ENCODE assay signal across 1 cellular context in the genomic region with DNA sequence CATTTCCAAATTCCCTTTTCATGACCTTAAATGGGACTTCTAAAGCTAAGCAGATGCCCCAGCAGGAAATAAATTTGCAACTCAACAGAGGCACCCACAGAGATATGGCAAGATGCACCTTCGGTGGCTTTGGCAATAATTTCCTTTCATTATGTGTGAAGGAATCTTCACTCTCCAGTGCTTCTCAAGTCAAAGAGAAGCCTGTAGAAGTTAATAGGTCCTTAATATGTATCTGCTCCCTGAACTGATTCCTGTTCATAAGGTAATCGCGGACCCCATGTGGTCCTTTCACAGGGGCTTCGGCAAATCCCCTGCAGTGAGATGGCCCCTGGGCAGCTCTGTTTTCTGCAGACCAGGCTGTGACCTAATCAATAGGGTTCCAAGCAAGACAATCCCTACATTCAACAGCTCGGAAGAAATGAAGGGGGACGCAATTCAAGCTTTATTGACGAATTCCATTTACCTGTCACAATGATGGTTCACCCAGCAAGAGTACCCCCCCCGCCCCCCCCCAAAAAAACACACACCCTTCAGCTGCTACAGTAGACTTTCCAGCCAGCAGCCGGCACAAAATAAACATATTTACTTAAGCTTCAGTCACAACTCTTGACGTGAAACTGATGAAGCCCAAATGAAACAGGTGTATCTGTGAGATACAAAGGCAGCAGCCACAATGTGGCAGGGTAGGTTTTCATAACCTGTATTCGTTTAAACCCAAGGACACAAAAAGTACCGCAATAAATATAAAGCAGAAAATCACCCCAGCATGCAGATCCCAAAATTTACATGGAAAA.
TF ChIP-seq lines count a peak whose summit lies in the region.

No MANE protein-coding gene starts in this region.

TF ChIP-seq in IMR-90, 13 proteins besides CTCF, POLR2A, EP300 and RAD21 (continued from another document):
- TF ChIP-seq, protein P1, sequence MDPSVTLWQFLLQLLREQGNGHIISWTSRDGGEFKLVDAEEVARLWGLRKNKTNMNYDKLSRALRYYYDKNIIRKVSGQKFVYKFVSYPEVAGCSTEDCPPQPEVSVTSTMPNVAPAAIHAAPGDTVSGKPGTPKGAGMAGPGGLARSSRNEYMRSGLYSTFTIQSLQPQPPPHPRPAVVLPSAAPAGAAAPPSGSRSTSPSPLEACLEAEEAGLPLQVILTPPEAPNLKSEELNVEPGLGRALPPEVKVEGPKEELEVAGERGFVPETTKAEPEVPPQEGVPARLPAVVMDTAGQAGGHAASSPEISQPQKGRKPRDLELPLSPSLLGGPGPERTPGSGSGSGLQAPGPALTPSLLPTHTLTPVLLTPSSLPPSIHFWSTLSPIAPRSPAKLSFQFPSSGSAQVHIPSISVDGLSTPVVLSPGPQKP (IDR thresholded peaks at IDR 0.05; ENCODE audit: borderline replicate concordance, low read depth, low read length) = no peak
- TF ChIP-seq RCOR1 (IDR thresholded peaks at IDR 0.05; ENCODE audit: insufficient replicate concordance, low read length) = no peak
- no peak for TF ChIP-seq SMC3 (IDR thresholded peaks at IDR 0.05; ENCODE audit: low read depth, low read length)
- TF ChIP-seq, protein P2, sequence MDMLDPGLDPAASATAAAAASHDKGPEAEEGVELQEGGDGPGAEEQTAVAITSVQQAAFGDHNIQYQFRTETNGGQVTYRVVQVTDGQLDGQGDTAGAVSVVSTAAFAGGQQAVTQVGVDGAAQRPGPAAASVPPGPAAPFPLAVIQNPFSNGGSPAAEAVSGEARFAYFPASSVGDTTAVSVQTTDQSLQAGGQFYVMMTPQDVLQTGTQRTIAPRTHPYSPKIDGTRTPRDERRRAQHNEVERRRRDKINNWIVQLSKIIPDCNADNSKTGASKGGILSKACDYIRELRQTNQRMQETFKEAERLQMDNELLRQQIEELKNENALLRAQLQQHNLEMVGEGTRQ (IDR thresholded peaks at IDR 0.05; ENCODE audit: low read depth, low read length) = no peak
- TF ChIP-seq MAZ (IDR thresholded peaks at IDR 0.05; ENCODE audit: borderline replicate concordance, low read depth, low read length) = no peak
- no peak for TF ChIP-seq FOS (IDR thresholded peaks at IDR 0.05; ENCODE audit: low read depth, low read length)
- no peak for TF ChIP-seq NFE2L2 (IDR thresholded peaks at IDR 0.05; ENCODE audit: low read depth, low read length)
- no peak for TF ChIP-seq CHD1 (IDR thresholded peaks at IDR 0.05; ENCODE audit: low read depth, low read length)
- TF ChIP-seq BHLHE40 (IDR thresholded peaks at IDR 0.05; ENCODE audit: low read depth, low read length) = no peak
- TF ChIP-seq CEBPB (IDR thresholded peaks at IDR 0.05; ENCODE audit: low read depth, low read length) = no peak
- TF ChIP-seq RFX5 (IDR thresholded peaks at IDR 0.05; ENCODE audit: low read depth, low read length) = no peak
- no peak for TF ChIP-seq MXI1 (IDR thresholded peaks at IDR 0.05; ENCODE audit: borderline replicate concordance, low read depth, low read length)
